In genomic region chr6:132190097-132190814, GRCh38 we compare ENCODE assay signal across 9 cellular contexts.
DNase-seq lines count a peak whose midpoint lies in the region; ATAC-seq and TF ChIP-seq lines count a peak whose summit lies in the region.
"Had no signal": no experiment of that assay in that cellular context is flagged by ENCODE, and none has a peak within 500 bp of the region (broad histone marks: within the 10 kb centered on the region; RNA-seq: fewer than 3 reads in every experiment).

No MANE protein-coding gene starts in this region.

- no peak overlapping the region for H3K4ac ChIP-seq in mesendoderm (ENCODE audit: low read depth, low read length)

- no peak overlapping the region for H3K56ac ChIP-seq in mesendoderm (ENCODE audit: low read length)

- H3K9me3 ChIP-seq in SK-N-MC (ENCODE audit: low read depth, low read length), result no peaks in the 10 kb centered on the region

- no peak overlapping the region for H3K4me3 Mint-ChIP-seq in activated CD4-positive, alpha-beta T cell treated with anti-CD3 and anti-CD28 coated beads, Interleukin-2, amount 10 ng/mL, durations not matched to agents 24 days and 14 days
- no peak overlapping the region for H3K4me3 Mint-ChIP-seq in activated CD4-positive, alpha-beta memory T cell treated with anti-CD3 and anti-CD28 coated beads for 36 hours

- H3K18ac ChIP-seq in mesendoderm (ENCODE audit: low read length), result no peak overlapping the region

- H3K36me3 ChIP-seq in SK-N-MC (ENCODE audit: insufficient read depth, low read length) (no peaks in the 10 kb centered on the region), mesendoderm (ENCODE audit: control insufficient read depth, insufficient read depth, low read length) (no peaks in the 10 kb centered on the region)

- H3K27ac ChIP-seq in SK-N-MC (peak overlapping the region; percentile 38; the same call in 1 of the 2 replicates), mesendoderm (ENCODE audit: low read depth, low read length) (no peak overlapping the region)

- H3K9ac ChIP-seq in SK-N-MC (ENCODE audit: insufficient read length) (no peak overlapping the region), mesendoderm (ENCODE audit: low read length) (no peak overlapping the region)

- H3K4me3 ChIP-seq in SK-N-MC (no peak overlapping the region), mesendoderm (ENCODE audit: low read length) (no peak overlapping the region)

- H4K8ac ChIP-seq in mesendoderm (ENCODE audit: low read depth, low read length), result no peak overlapping the region

- no peak overlapping the region for H2BK120ac ChIP-seq in mesendoderm (ENCODE audit: low read depth, low read length)

- in situ Hi-C loops in GM13977 (cut with MboI; ENCODE audit: low pct_unique_long_range_greater_than_20kb, low sequenced_read_pairs, unreplicated experiment), result no loop called here

- no peak overlapping the region for H3K27ac Mint-ChIP-seq in activated CD4-positive, alpha-beta T cell treated with anti-CD3 and anti-CD28 coated beads, Interleukin-2, amount 10 ng/mL, durations not matched to agents 24 days and 14 days
- H3K27ac Mint-ChIP-seq in activated CD4-positive, alpha-beta memory T cell treated with anti-CD3 and anti-CD28 coated beads for 36 hours, result no peak overlapping the region

- no peaks in the 10 kb centered on the region for H3K4me1 Mint-ChIP-seq in activated CD4-positive, alpha-beta T cell treated with anti-CD3 and anti-CD28 coated beads, Interleukin-2, amount 10 ng/mL, durations not matched to agents 24 days and 14 days
- peaks cover 4% of the 10 kb centered on the region for H3K4me1 Mint-ChIP-seq in activated CD4-positive, alpha-beta memory T cell treated with anti-CD3 and anti-CD28 coated beads for 36 hours (ENCODE audit: low read depth)

- POLR2A ChIA-PET in activated CD4-positive, alpha-beta memory T cell treated with anti-CD3 and anti-CD28 coated beads for 36 hours (lab: Charles Lee), result no interaction called here

- H3K79me1 ChIP-seq in mesendoderm (ENCODE audit: low read length), result no peaks in the 10 kb centered on the region

- intact Hi-C loops in activated CD4-positive, alpha-beta T cell treated with anti-CD3 and anti-CD28 coated beads, Interleukin-2, amount 10 ng/mL, durations not matched to agents 24 days and 14 days (cut with micrococcal nuclease), result no loop called here
- intact Hi-C loops in activated CD4-positive, alpha-beta memory T cell treated with anti-CD3 and anti-CD28 coated beads for 36 hours (cut with micrococcal nuclease), result no loop called here

- no peak overlapping the region for H4K5ac ChIP-seq in mesendoderm (ENCODE audit: low read length)

- TF ChIP-seq POLR2A in erythroblast (IDR thresholded peaks at IDR 0.05; ENCODE audit: low read length), result no peak

- no peak overlapping the region for H2BK15ac ChIP-seq in mesendoderm (replicated peaks; ENCODE audit: low read depth)

- no peak overlapping the region for H2AK5ac ChIP-seq in mesendoderm (ENCODE audit: low read length)

- no peak overlapping the region for H3K4me2 ChIP-seq in mesendoderm (ENCODE audit: low read length)

- ATAC-seq in HG02623 (IDR thresholded peaks at IDR 0.05; ENCODE audit: unreplicated experiment), result peak; percentile 54

- DNase-seq in GM13977 (ENCODE audit: low spot score) (peak; percentile 11), SK-N-MC (ENCODE audit: low read depth, low spot score) (no peak), mesendoderm (peak; percentile 36), erythroblast (lab: John Stamatoyannopoulos, UW) (no peak), SHP77 treated with DMSO at 0.1 percent for 48 hours (lab: John Stamatoyannopoulos, UW) (no peak)
- DNase-seq in activated CD4-positive, alpha-beta T cell treated with anti-CD3 and anti-CD28 coated beads, Interleukin-2, amount 10 ng/mL, durations not matched to agents 24 days and 14 days, result no peak
- DNase-seq in activated CD4-positive, alpha-beta memory T cell treated with anti-CD3 and anti-CD28 coated beads for 36 hours, result no peak
- DNase-seq: activated effector memory CD4-positive, alpha-beta T cell treated with anti-CD3 and anti-CD28 coated beads, Interleukin-2, amount 50 U/mL, for 16 hours had no signal

- no peak overlapping the region for H3K23ac ChIP-seq in mesendoderm (ENCODE audit: low read length)

- no peak overlapping the region for H2BK5ac ChIP-seq in mesendoderm (ENCODE audit: low read length)

- CTCF ChIA-PET in activated CD4-positive, alpha-beta memory T cell treated with anti-CD3 and anti-CD28 coated beads for 36 hours (lab: Charles Lee), result no interaction called here

- H3K36me3 Mint-ChIP-seq in activated CD4-positive, alpha-beta T cell treated with anti-CD3 and anti-CD28 coated beads, Interleukin-2, amount 10 ng/mL, durations not matched to agents 24 days and 14 days (ENCODE audit: low read depth), result no peaks in the 10 kb centered on the region
- no peaks in the 10 kb centered on the region for H3K36me3 Mint-ChIP-seq in activated CD4-positive, alpha-beta memory T cell treated with anti-CD3 and anti-CD28 coated beads for 36 hours

- H3K4me1 ChIP-seq in mesendoderm (ENCODE audit: control insufficient read depth, low read depth, low read length), result no peaks in the 10 kb centered on the region

- H3K9me3 Mint-ChIP-seq in activated CD4-positive, alpha-beta T cell treated with anti-CD3 and anti-CD28 coated beads, Interleukin-2, amount 10 ng/mL, durations not matched to agents 24 days and 14 days, result no peaks in the 10 kb centered on the region
- no peaks in the 10 kb centered on the region for H3K9me3 Mint-ChIP-seq in activated CD4-positive, alpha-beta memory T cell treated with anti-CD3 and anti-CD28 coated beads for 36 hours

- H3K27me3 Mint-ChIP-seq in activated CD4-positive, alpha-beta T cell treated with anti-CD3 and anti-CD28 coated beads, Interleukin-2, amount 10 ng/mL, durations not matched to agents 24 days and 14 days, result no peaks in the 10 kb centered on the region
- H3K27me3 Mint-ChIP-seq in activated CD4-positive, alpha-beta memory T cell treated with anti-CD3 and anti-CD28 coated beads for 36 hours, result no peaks in the 10 kb centered on the region

- H3K27me3 ChIP-seq in mesendoderm (ENCODE audit: insufficient read depth, low read length, poor library complexity), result no peaks in the 10 kb centered on the region

- no peaks in the 10 kb centered on the region for H3K79me2 ChIP-seq in mesendoderm (ENCODE audit: control insufficient read depth, insufficient read depth, low read length)

- no CpG with 5 or more reads among the region's 4 CpGs for WGBS in mesendoderm (ENCODE audit: extremely low coverage, insufficient coverage, low lambda C conversion rate)

- no peak for TF ChIP-seq CTCF in GM13977 (IDR thresholded peaks at IDR 0.05; ENCODE audit: extremely low read depth, insufficient read depth, missing control alignments)

Comparison
In these comparisons a context has a peak if more than half of its experiments do, and no peak if none do; other contexts are left out.
1. DNase-seq: peak in GM13977 (single experiment) and mesendoderm (single experiment); none in SK-N-MC (single experiment), activated CD4-positive, alpha-beta T cell treated with anti-CD3 and anti-CD28 coated beads, Interleukin-2, amount 10 ng/mL, durations not matched to agents 24 days and 14 days (single experiment), erythroblast (0 of 2), SHP77 treated with DMSO at 0.1 percent for 48 hours (single experiment) and activated CD4-positive, alpha-beta memory T cell treated with anti-CD3 and anti-CD28 coated beads for 36 hours (single experiment).